In the genomic region with DNA sequence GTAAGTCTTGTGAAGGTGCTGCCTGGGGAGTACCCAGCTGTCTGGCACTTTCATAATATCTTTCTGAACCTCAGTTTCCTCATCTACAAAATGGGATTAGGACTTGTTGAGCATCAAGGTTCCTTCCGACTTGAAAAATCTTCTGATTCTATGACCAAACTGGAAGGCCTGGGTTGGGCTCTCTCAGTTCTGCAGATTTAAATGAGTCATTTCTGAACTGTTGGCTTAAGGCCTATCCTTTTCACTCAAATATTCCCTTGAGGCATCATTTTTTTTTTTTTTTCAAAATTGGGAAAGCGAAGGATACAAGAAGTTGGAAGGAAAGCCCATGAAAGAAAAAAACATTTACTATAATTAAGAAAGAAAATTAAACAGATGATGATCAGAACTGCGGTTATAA, we compare ENCODE assay signal across 1 cellular context.
TF ChIP-seq lines count a peak whose summit lies in the region.

No MANE protein-coding gene starts in this region.

TF ChIP-seq in K562, 482 proteins besides CTCF, POLR2A, EP300 and RAD21:
- TF ChIP-seq SOX6 (IDR thresholded peaks at IDR 0.05) (no peak), RBM25 (IDR thresholded peaks at IDR 0.05; ENCODE audit: low read depth, low read length, severe bottlenecking) (peak; percentile 46)
TF ChIP-seq in K562: peak in this region for 1.
